25 cellular contexts compared by ENCODE assay signal in genomic region chr4:104879854-104880253, GRCh38.
A peak's percentile ranks its signal among the peaks of the same experiment; 100 is the strongest.
DNase-seq lines count a peak whose midpoint lies in the region; ATAC-seq and TF ChIP-seq lines count a peak whose summit lies in the region.
"Had no signal": no experiment of that assay in that cellular context is flagged by ENCODE, and none has a peak within 500 bp of the region (broad histone marks: within the 10 kb centered on the region; RNA-seq: fewer than 3 reads in every experiment).

No MANE protein-coding gene starts in this region.

- H3F3A ChIP-seq in GM23248 (ENCODE audit: insufficient read depth): no peaks in the 10 kb centered on the region

- H3K36me3 ChIP-seq in SK-N-MC (ENCODE audit: insufficient read depth, low read length) (no peaks in the 10 kb centered on the region), GM23248 (ENCODE audit: low read depth) (no peaks in the 10 kb centered on the region)
- H3K36me3 ChIP-seq: SJSA1 had no signal

- peak overlapping the region; percentile 83; the same call in 1 of the 2 replicates for H3K27ac ChIP-seq in SK-N-MC
- no peak overlapping the region for H3K27ac ChIP-seq in GM23248
- H3K27ac ChIP-seq: C4-2B, SJSA1 had no signal

- peak overlapping the region; percentile 94 for H3K27ac Mint-ChIP-seq in activated naive CD8-positive, alpha-beta T cell treated with anti-CD3 and anti-CD28 coated beads, Interleukin-2, amount 10 ng/mL, durations not matched to agents 7 days and 5 days
- H3K27ac Mint-ChIP-seq in activated naive CD8-positive, alpha-beta T cell treated with anti-CD3 and anti-CD28 coated beads for 36 hours: no peak overlapping the region
- peak overlapping the region; percentile 42 to 47 for H3K27ac Mint-ChIP-seq in natural killer cell treated with Interleukin-12 subunit alpha and Interleukin-12 subunit beta and Interleukin-15 and Interleukin-18, amount 100 ng/mL, for 72 hours
- H3K27ac Mint-ChIP-seq: B cell; CD8-positive, alpha-beta T cell; GM23338; H9 had no signal

- no peaks in the 10 kb centered on the region for H4K20me1 ChIP-seq in GM23248 (ENCODE audit: insufficient read depth)

- 75 to 80% methylated on average over 2 of the region's 2 CpGs for WGBS in GM23248 (ENCODE audit: low coverage in 1 of 2, low lambda C conversion rate in 2 of 2, missing lambda C conversion rate in 2 of 2), 2 experiments

- H3K4me2 ChIP-seq in GM23248 (ENCODE audit: unreplicated experiment): no peak overlapping the region
- H3K4me2 ChIP-seq: GM23338 had no signal

- in situ Hi-C loops in GM23248 (cut with MboI): no loop called here

- no peaks in the 10 kb centered on the region for H3K9me2 ChIP-seq in GM23248 (ENCODE audit: insufficient read depth)

- no peaks in the 10 kb centered on the region for H3K27me3 ChIP-seq in GM23248 (replicated peaks; ENCODE audit: insufficient read depth)
- H3K27me3 ChIP-seq: SJSA1 had no signal

- DNase-seq in activated naive CD8-positive, alpha-beta T cell treated with anti-CD3 and anti-CD28 coated beads, Interleukin-2, amount 10 ng/mL, durations not matched to agents 7 days and 5 days: no peak
- DNase-seq in activated naive CD8-positive, alpha-beta T cell treated with anti-CD3 and anti-CD28 coated beads for 36 hours: no peak
- DNase-seq in SK-N-MC (ENCODE audit: low read depth, low spot score) (no peak), epithelial cell of esophagus (ENCODE audit: low read depth) (peak; percentile 51), GM23248 (no peak), NCI-H2196 (lab: John Stamatoyannopoulos, UW; ENCODE audit: unreplicated experiment) (no peak)
- DNase-seq in natural killer cell treated with Interleukin-12 subunit alpha and Interleukin-12 subunit beta and Interleukin-15 and Interleukin-18, amount 100 ng/mL, for 72 hours (ENCODE audit: low spot score): no peak
- DNase-seq: Caco-2; CD8-positive, alpha-beta T cell; H9; Karpas-422; NCI-H1092 treated with DMSO at 0.1 percent for 48 hours; NCI-H1436; NCI-H187; NCI-H2081 treated with DMSO at 0.1 percent for 48 hours; NCI-H2171 treated with DMSO at 0.1 percent for 48 hours; NCI-H524 treated with DMSO at 0.1 percent for 48 hours; NCI-H774; NK-92 treated with Interleukin-12 subunit alpha and Interleukin-12 subunit beta, amount 100 ng/mL, for 24 hours; Right ventricle myocardium superior; RPMI8226 had no signal

- peak overlapping the region; percentile 80 for H3K4me3 Mint-ChIP-seq in activated naive CD8-positive, alpha-beta T cell treated with anti-CD3 and anti-CD28 coated beads, Interleukin-2, amount 10 ng/mL, durations not matched to agents 7 days and 5 days
- H3K4me3 Mint-ChIP-seq in activated naive CD8-positive, alpha-beta T cell treated with anti-CD3 and anti-CD28 coated beads for 36 hours: no peak overlapping the region
- H3K4me3 Mint-ChIP-seq in natural killer cell treated with Interleukin-12 subunit alpha and Interleukin-12 subunit beta and Interleukin-15 and Interleukin-18, amount 100 ng/mL, for 72 hours: peak overlapping the region; percentile 74
- H3K4me3 Mint-ChIP-seq: B cell; CD8-positive, alpha-beta T cell; GM23338; H9 had no signal

- no peaks in the 10 kb centered on the region for H3K27me3 Mint-ChIP-seq in activated naive CD8-positive, alpha-beta T cell treated with anti-CD3 and anti-CD28 coated beads, Interleukin-2, amount 10 ng/mL, durations not matched to agents 7 days and 5 days
- no peaks in the 10 kb centered on the region for H3K27me3 Mint-ChIP-seq in activated naive CD8-positive, alpha-beta T cell treated with anti-CD3 and anti-CD28 coated beads for 36 hours
- H3K27me3 Mint-ChIP-seq in natural killer cell treated with Interleukin-12 subunit alpha and Interleukin-12 subunit beta and Interleukin-15 and Interleukin-18, amount 100 ng/mL, for 72 hours: peaks cover 0 to 3% of the 10 kb centered on the region in 2 donors

- H3K4me1 ChIP-seq in GM23248 (ENCODE audit: insufficient read depth): no peaks in the 10 kb centered on the region
- H3K4me1 ChIP-seq: Caco-2, SJSA1 had no signal

- peaks cover 25% of the 10 kb centered on the region for H3K4me1 Mint-ChIP-seq in activated naive CD8-positive, alpha-beta T cell treated with anti-CD3 and anti-CD28 coated beads, Interleukin-2, amount 10 ng/mL, durations not matched to agents 7 days and 5 days
- peaks cover 16% of the 10 kb centered on the region for H3K4me1 Mint-ChIP-seq in activated naive CD8-positive, alpha-beta T cell treated with anti-CD3 and anti-CD28 coated beads for 36 hours
- H3K4me1 Mint-ChIP-seq in natural killer cell treated with Interleukin-12 subunit alpha and Interleukin-12 subunit beta and Interleukin-15 and Interleukin-18, amount 100 ng/mL, for 72 hours (ENCODE audit: low read depth in 2 of 2): peaks cover 9 to 15% of the 10 kb centered on the region in 2 donors
- H3K4me1 Mint-ChIP-seq: B cell, H9 had no signal

- H3K9me3 ChIP-seq in SK-N-MC (ENCODE audit: low read depth, low read length): no peaks in the 10 kb centered on the region
- no peaks in the 10 kb centered on the region for H3K9me3 ChIP-seq in GM23248 (ENCODE audit: low read depth)
- H3K9me3 ChIP-seq: Caco-2, SJSA1 had no signal

- H3K4me3 ChIP-seq in SK-N-MC: peak overlapping the region; percentile 68
- no peak overlapping the region for H3K4me3 ChIP-seq in epithelial cell of esophagus (ENCODE audit: low read length)
- no peak overlapping the region for H3K4me3 ChIP-seq in GM23248
- H3K4me3 ChIP-seq: GM23338, SJSA1 had no signal

- peaks cover 3% of the 10 kb centered on the region for H3K9me3 Mint-ChIP-seq in activated naive CD8-positive, alpha-beta T cell treated with anti-CD3 and anti-CD28 coated beads, Interleukin-2, amount 10 ng/mL, durations not matched to agents 7 days and 5 days
- no peaks in the 10 kb centered on the region for H3K9me3 Mint-ChIP-seq in activated naive CD8-positive, alpha-beta T cell treated with anti-CD3 and anti-CD28 coated beads for 36 hours
- H3K9me3 Mint-ChIP-seq in natural killer cell treated with Interleukin-12 subunit alpha and Interleukin-12 subunit beta and Interleukin-15 and Interleukin-18, amount 100 ng/mL, for 72 hours: no peaks in the 10 kb centered on the region
- H3K9me3 Mint-ChIP-seq: CD8-positive, alpha-beta T cell; GM23338; H9 had no signal

- H2AFZ ChIP-seq in GM23248: no peak overlapping the region
- H2AFZ ChIP-seq: GM23338 had no signal

- POLR2A ChIA-PET in activated naive CD8-positive, alpha-beta T cell treated with anti-CD3 and anti-CD28 coated beads, Interleukin-2, amount 10 ng/mL, durations not matched to agents 7 days and 5 days (lab: Charles Lee): interaction anchor here (0.7 to 2.1 kb wide), 3 partner anchors 64 to 267 kb away, joined by 3 to 10 read pairs (median 9); partner anchors contain the start of gene TET2

- H3K79me2 ChIP-seq in GM23248 (ENCODE audit: insufficient read depth): no peaks in the 10 kb centered on the region

- peaks cover 31% of the 10 kb centered on the region for H3K36me3 Mint-ChIP-seq in activated naive CD8-positive, alpha-beta T cell treated with anti-CD3 and anti-CD28 coated beads, Interleukin-2, amount 10 ng/mL, durations not matched to agents 7 days and 5 days
- no peaks in the 10 kb centered on the region for H3K36me3 Mint-ChIP-seq in activated naive CD8-positive, alpha-beta T cell treated with anti-CD3 and anti-CD28 coated beads for 36 hours
- no peaks in the 10 kb centered on the region for H3K36me3 Mint-ChIP-seq in natural killer cell treated with Interleukin-12 subunit alpha and Interleukin-12 subunit beta and Interleukin-15 and Interleukin-18, amount 100 ng/mL, for 72 hours
- H3K36me3 Mint-ChIP-seq: CD8-positive, alpha-beta T cell had no signal

- no peak for ATAC-seq in activated naive CD8-positive, alpha-beta T cell treated with anti-CD3 and anti-CD28 coated beads, Interleukin-2, amount 10 ng/mL, durations not matched to agents 7 days and 5 days (ENCODE audit: low read depth)
- ATAC-seq in natural killer cell treated with Interleukin-12 subunit alpha and Interleukin-12 subunit beta and Interleukin-15 and Interleukin-18, amount 100 ng/mL, for 72 hours: no peak
- ATAC-seq: CD8-positive, alpha-beta T cell; GM23338 had no signal

- H3K9ac ChIP-seq in SK-N-MC (ENCODE audit: insufficient read length): no peak overlapping the region
- H3K9ac ChIP-seq in GM23248: no peak overlapping the region

- no peak for TF ChIP-seq CTCF in epithelial cell of esophagus (IDR thresholded peaks at IDR 0.05; ENCODE audit: insufficient read depth, low read depth, low read length, missing control alignments)
